ENCODE assay signal across 1 cellular context in genomic region chrX:16856076-16856404, GRCh38.
A peak's percentile ranks its signal among the peaks of the same experiment; 100 is the strongest.
TF ChIP-seq lines count a peak whose summit lies in the region.

No MANE protein-coding gene starts in this region.

TF ChIP-seq in HEK293, 187 proteins besides CTCF, POLR2A, EP300 and RAD21 (continued from another document):
- TF ChIP-seq ZNF362 (tag by site-specific recombination; IDR thresholded peaks at IDR 0.05) (peak; percentile 83; the same call in 1 of the 2 replicates), ZNF623 (tag by site-specific recombination; IDR thresholded peaks at IDR 0.05) (peak; percentile 73), ZNF449 (tag by site-specific recombination; IDR thresholded peaks at IDR 0.05) (peak; percentile 32; the same call in 1 of the 2 replicates), SP7 (tag by site-specific recombination; IDR thresholded peaks at IDR 0.05) (peak; percentile 41; the same call in 1 of the 2 replicates), GLIS2 (tag by site-specific recombination; IDR thresholded peaks at IDR 0.05) (0 out of 2 replicates have a peak, but pooled peaks have one; percentile 44), PRDM1 (tag by site-specific recombination; IDR thresholded peaks at IDR 0.05) (peak; percentile 56; the same call in 1 of the 2 replicates), ZNF639 (tag by site-specific recombination; IDR thresholded peaks at IDR 0.05) (peak; percentile 41; the same call in 1 of the 2 replicates), GLIS1 (tag by site-specific recombination; IDR thresholded peaks at IDR 0.05) (peak; percentile 62)
